In the genomic region with DNA sequence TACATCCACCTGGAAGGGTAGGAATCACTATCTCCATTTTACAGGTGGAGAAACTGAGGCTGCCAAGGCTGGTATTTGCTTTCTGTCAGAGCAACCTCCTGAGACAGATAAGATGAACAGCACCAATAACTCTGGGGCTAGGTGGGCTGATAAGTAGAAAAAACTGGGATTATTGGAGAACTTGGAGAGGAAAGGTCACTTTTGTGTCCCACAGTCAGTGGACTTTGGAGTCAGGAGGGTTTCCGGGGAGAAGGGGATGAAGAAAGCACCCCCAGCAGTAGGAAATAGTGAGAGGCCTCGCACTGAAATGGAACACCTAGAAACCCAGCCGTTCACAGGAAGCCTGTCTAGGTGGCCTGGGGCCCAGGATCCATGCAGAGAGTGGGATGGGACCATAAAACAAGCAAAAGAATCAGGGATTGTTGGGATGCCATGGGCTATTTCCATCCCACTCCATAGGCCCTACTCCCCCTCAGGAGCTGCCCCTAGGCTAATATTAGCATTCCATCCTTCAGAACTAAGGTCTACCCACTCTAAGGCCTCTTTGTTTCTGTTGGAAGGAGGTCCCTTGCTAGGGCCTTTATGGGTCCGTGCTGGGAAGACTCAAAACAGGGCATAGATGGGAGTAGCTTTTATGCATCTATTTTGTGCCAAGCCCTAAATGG, we compare ENCODE assay signal across 1 cellular context.
A peak's percentile ranks its signal among the peaks of the same experiment; 100 is the strongest.
TF ChIP-seq lines count a peak whose summit lies in the region.

No MANE protein-coding gene starts in this region.

TF ChIP-seq in HepG2, 621 proteins besides CTCF, POLR2A, EP300 and RAD21 (continued from another document and continues in another):
- TF ChIP-seq, protein P1, sequence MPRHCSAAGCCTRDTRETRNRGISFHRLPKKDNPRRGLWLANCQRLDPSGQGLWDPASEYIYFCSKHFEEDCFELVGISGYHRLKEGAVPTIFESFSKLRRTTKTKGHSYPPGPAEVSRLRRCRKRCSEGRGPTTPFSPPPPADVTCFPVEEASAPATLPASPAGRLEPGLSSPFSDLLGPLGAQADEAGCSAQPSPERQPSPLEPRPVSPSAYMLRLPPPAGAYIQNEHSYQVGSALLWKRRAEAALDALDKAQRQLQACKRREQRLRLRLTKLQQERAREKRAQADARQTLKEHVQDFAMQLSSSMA (CRISPR knock-in tag; IDR thresholded peaks at IDR 0.05) = 0 out of 2 replicates have a peak, but pooled peaks have one; percentile 64
- TF ChIP-seq ZNF570 (CRISPR knock-in tag; IDR thresholded peaks at IDR 0.05; ENCODE audit: borderline replicate concordance) (no peak), HDAC6 (IDR thresholded peaks at IDR 0.05; ENCODE audit: low read depth, low read length) (no peak), DR1 (CRISPR knock-in tag; IDR thresholded peaks at IDR 0.05) (no peak), TEAD3 (CRISPR knock-in tag; optimal IDR thresholded peaks at IDR 0.05; ENCODE audit: borderline replicate concordance) (peak; percentile 88), XBP1 (CRISPR knock-in tag; IDR thresholded peaks at IDR 0.05) (no peak), ZNF788 (CRISPR knock-in tag; IDR thresholded peaks at IDR 0.05; ENCODE audit: borderline replicate concordance) (peak; percentile 24; the same call in 1 of the 2 replicates), ZNF850 (CRISPR knock-in tag; conservative IDR thresholded peaks at IDR 0.05) (no peak), ZNF20 (CRISPR knock-in tag; IDR thresholded peaks at IDR 0.05) (0 out of 2 replicates have a peak, but pooled peaks have one; percentile 43), SOX5 (CRISPR knock-in tag; IDR thresholded peaks at IDR 0.05; ENCODE audit: borderline replicate concordance) (peak; percentile 16; the same call in 1 of the 2 replicates), ZNF503 (CRISPR knock-in tag; IDR thresholded peaks at IDR 0.05) (peak; percentile 39; the same call in 1 of the 2 replicates), ZMYM3 (CRISPR knock-in tag; IDR thresholded peaks at IDR 0.05) (peak; percentile 82), SALL1 (CRISPR knock-in tag; IDR thresholded peaks at IDR 0.05) (peak; percentile 42; the same call in 1 of the 2 replicates), SOX6 (IDR thresholded peaks at IDR 0.05) (no peak), SOX6 (CRISPR knock-in tag; IDR thresholded peaks at IDR 0.05) (peak; percentile 62), FOXP1 (IDR thresholded peaks at IDR 0.05) (no peak), FOXP1 (CRISPR knock-in tag; IDR thresholded peaks at IDR 0.05) (peak; percentile 4; the same call in 1 of the 2 replicates), MLLT10 (CRISPR knock-in tag; IDR thresholded peaks at IDR 0.05) (no peak), ZNF629 (CRISPR knock-in tag; conservative IDR thresholded peaks at IDR 0.05) (peak; percentile 92), SMAD1 (CRISPR knock-in tag; IDR thresholded peaks at IDR 0.05; ENCODE audit: borderline replicate concordance, low read depth) (no peak), STAG1 (CRISPR knock-in tag; IDR thresholded peaks at IDR 0.05) (0 out of 2 replicates have a peak, but pooled peaks have one; percentile 3), XRCC5 (optimal IDR thresholded peaks at IDR 0.05; ENCODE audit: low read length) (peak; percentile 14), GATAD1 (CRISPR knock-in tag; IDR thresholded peaks at IDR 0.05) (no peak), ZNF264 (CRISPR knock-in tag; IDR thresholded peaks at IDR 0.05) (peak; percentile 66), ZNF552 (CRISPR knock-in tag; IDR thresholded peaks at IDR 0.05; ENCODE audit: borderline replicate concordance) (no peak), GFI1 (CRISPR knock-in tag; IDR thresholded peaks at IDR 0.05; ENCODE audit: borderline replicate concordance) (no peak), GABPB1 (CRISPR knock-in tag; IDR thresholded peaks at IDR 0.05) (peak; percentile 20; the same call in 1 of the 2 replicates), PAXIP1 (CRISPR knock-in tag; conservative IDR thresholded peaks at IDR 0.05) (peak; percentile 76), ZNF331 (CRISPR knock-in tag; IDR thresholded peaks at IDR 0.05) (0 out of 2 replicates have a peak, but pooled peaks have one; percentile 30), ZMYM4 (CRISPR knock-in tag; IDR thresholded peaks at IDR 0.05) (peak; percentile 17; the same call in 1 of the 2 replicates), BCL6 (CRISPR knock-in tag; IDR thresholded peaks at IDR 0.05) (peak; percentile 5; the same call in 1 of the 2 replicates), MED13 (CRISPR knock-in tag; IDR thresholded peaks at IDR 0.05) (peak; percentile 66; the same call in 1 of the 2 replicates), ATF5 (CRISPR knock-in tag; IDR thresholded peaks at IDR 0.05; ENCODE audit: low read depth) (no peak), ELF3 (CRISPR knock-in tag; IDR thresholded peaks at IDR 0.05) (0 out of 2 replicates have a peak, but pooled peaks have one; percentile 21), GATAD2A (CRISPR knock-in tag; IDR thresholded peaks at IDR 0.05) (peak; percentile 47), CREM (IDR thresholded peaks at IDR 0.05) (peak; percentile 62; the same call in 1 of the 2 replicates), CREM (CRISPR knock-in tag; IDR thresholded peaks at IDR 0.05) (no peak), ZNF124 (CRISPR knock-in tag; IDR thresholded peaks at IDR 0.05) (no peak), FOXA3 (CRISPR knock-in tag; IDR thresholded peaks at IDR 0.05) (peak; percentile 18; the same call in 1 of the 2 replicates), PRDM10 (CRISPR knock-in tag; IDR thresholded peaks at IDR 0.05; ENCODE audit: low read depth) (peak; percentile 77), TGIF2 (CRISPR knock-in tag; IDR thresholded peaks at IDR 0.05) (peak; percentile 37; the same call in 1 of the 2 replicates), RCOR2 (CRISPR knock-in tag; IDR thresholded peaks at IDR 0.05) (0 out of 2 replicates have a peak, but pooled peaks have one; percentile 39), ZNF432 (CRISPR knock-in tag; IDR thresholded peaks at IDR 0.05; ENCODE audit: borderline replicate concordance) (no peak), ARNTL (CRISPR knock-in tag; IDR thresholded peaks at IDR 0.05) (no peak)
- TF ChIP-seq, protein P2, sequence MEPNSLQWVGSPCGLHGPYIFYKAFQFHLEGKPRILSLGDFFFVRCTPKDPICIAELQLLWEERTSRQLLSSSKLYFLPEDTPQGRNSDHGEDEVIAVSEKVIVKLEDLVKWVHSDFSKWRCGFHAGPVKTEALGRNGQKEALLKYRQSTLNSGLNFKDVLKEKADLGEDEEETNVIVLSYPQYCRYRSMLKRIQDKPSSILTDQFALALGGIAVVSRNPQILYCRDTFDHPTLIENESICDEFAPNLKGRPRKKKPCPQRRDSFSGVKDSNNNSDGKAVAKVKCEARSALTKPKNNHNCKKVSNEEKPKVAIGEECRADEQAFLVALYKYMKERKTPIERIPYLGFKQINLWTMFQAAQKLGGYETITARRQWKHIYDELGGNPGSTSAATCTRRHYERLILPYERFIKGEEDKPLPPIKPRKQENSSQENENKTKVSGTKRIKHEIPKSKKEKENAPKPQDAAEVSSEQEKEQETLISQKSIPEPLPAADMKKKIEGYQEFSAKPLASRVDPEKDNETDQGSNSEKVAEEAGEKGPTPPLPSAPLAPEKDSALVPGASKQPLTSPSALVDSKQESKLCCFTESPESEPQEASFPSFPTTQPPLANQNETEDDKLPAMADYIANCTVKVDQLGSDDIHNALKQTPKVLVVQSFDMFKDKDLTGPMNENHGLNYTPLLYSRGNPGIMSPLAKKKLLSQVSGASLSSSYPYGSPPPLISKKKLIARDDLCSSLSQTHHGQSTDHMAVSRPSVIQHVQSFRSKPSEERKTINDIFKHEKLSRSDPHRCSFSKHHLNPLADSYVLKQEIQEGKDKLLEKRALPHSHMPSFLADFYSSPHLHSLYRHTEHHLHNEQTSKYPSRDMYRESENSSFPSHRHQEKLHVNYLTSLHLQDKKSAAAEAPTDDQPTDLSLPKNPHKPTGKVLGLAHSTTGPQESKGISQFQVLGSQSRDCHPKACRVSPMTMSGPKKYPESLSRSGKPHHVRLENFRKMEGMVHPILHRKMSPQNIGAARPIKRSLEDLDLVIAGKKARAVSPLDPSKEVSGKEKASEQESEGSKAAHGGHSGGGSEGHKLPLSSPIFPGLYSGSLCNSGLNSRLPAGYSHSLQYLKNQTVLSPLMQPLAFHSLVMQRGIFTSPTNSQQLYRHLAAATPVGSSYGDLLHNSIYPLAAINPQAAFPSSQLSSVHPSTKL (CRISPR knock-in tag; IDR thresholded peaks at IDR 0.05) = peak; percentile 50; the same call in 1 of the 2 replicates
- TF ChIP-seq, protein P3, sequence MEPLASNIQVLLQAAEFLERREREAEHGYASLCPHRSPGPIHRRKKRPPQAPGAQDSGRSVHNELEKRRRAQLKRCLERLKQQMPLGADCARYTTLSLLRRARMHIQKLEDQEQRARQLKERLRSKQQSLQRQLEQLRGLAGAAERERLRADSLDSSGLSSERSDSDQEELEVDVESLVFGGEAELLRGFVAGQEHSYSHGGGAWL (CRISPR knock-in tag; IDR thresholded peaks at IDR 0.05) = no peak
- TF ChIP-seq, protein P4, sequence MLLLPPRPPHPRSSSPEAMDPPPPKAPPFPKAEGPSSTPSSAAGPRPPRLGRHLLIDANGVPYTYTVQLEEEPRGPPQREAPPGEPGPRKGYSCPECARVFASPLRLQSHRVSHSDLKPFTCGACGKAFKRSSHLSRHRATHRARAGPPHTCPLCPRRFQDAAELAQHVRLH (CRISPR knock-in tag; IDR thresholded peaks at IDR 0.05; ENCODE audit: borderline replicate concordance, low read depth) = no peak
